20 cellular contexts compared by ENCODE assay signal in genomic region chr6:161152527-161152862, GRCh38.
"Had no signal": no experiment of that assay in that cellular context is flagged by ENCODE, and none has a peak within 500 bp of the region (broad histone marks: within the 10 kb centered on the region; RNA-seq: fewer than 3 reads in every experiment).

No MANE protein-coding gene starts in this region.

- H3K4me1 ChIP-seq: colonic mucosa, gastrocnemius medialis, right lobe of liver had no signal

- ATAC-seq: gastrocnemius medialis; stimulated activated memory B cell treated with anti-CD40 and anti-IgM and Interleukin-4, amounts not matched to agents 10 μg/mL and 1 μg/mL and 100 μg/mL, for 72 hours had no signal

- H3K4me3 ChIP-seq: colonic mucosa, dorsolateral prefrontal cortex, gastrocnemius medialis, left ventricle myocardium inferior, lung, right lobe of liver had no signal

- H3K36me3 ChIP-seq: colonic mucosa, gastrocnemius medialis, right lobe of liver had no signal

- H3K27ac ChIP-seq: colonic mucosa, gastrocnemius medialis, left ventricle myocardium inferior, right lobe of liver had no signal

- FAIRE-seq: bronchial epithelial cell, small intestine had no signal

- H3K9me3 ChIP-seq: colonic mucosa, gastrocnemius medialis, right lobe of liver had no signal

- H3K27me3 ChIP-seq: colonic mucosa, dorsolateral prefrontal cortex, gastrocnemius medialis, right lobe of liver had no signal

- DNase-seq: activated CD4-positive, alpha-beta T cell treated with anti-CD3 and anti-CD28 coated beads, Interleukin-2, amount 50 U/mL, for 1 hour; activated gamma-delta T cell; activated naive CD4-positive, alpha-beta T cell treated with anti-CD3 and anti-CD28 coated beads, Interleukin-2, amount 50 U/mL, for 16 hours; cerebellar nuclear complex; colonic mucosa; dorsolateral prefrontal cortex; effector memory CD4-positive, alpha-beta T cell; gastrocnemius medialis; glutamatergic neuron; islet precursor cell; left ventricle myocardium inferior; mesendoderm; small intestine; stimulated activated CD4-positive, alpha-beta T cell treated with anti-CD3 and anti-CD28 coated beads, Interleukin-4, amount 100 ng/mL, for 24 hours; stimulated activated naive CD8-positive, alpha-beta T cell treated with anti-CD3 and anti-CD28 coated beads, Interleukin-15, amount 100 ng/mL, for 72 hours; T-helper 2 cell had no signal
